1 cellular context compared by ENCODE assay signal in the genomic region with DNA sequence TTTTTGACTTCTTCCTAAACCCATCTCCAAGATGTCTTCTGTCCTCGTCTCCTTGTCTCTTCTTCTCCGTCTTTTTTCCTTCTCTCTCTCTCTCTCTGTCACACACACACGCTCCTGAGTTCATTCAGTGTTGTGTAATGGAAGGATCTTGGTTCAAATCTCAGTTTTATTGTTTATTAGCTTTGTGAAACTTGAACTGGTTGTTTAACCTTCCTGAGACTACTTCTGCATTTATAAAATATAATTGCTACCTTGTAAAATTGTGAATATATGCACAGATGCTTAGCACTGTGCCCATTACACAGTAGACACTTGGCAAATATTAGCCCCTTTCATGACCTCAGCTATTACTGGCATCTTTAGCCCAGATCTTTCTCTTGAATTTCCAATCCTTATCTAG.
TF ChIP-seq lines count a peak whose summit lies in the region.

No MANE protein-coding gene starts in this region.

TF ChIP-seq in SK-N-SH, 30 proteins besides CTCF, POLR2A, EP300 and RAD21:
- TF ChIP-seq MXI1 (IDR thresholded peaks at IDR 0.05; ENCODE audit: low read depth, low read length) (no peak), TAF1 (IDR thresholded peaks at IDR 0.05; ENCODE audit: borderline replicate concordance, low read depth, low read length) (no peak), YY1 (IDR thresholded peaks at IDR 0.05; ENCODE audit: low read depth) (no peak), SMC3 (IDR thresholded peaks at IDR 0.05; ENCODE audit: low read depth, low read length) (no peak), CHD2 (IDR thresholded peaks at IDR 0.05; ENCODE audit: low read length, partially characterized antibody) (no peak), SIN3A (IDR thresholded peaks at IDR 0.05; ENCODE audit: borderline replicate concordance, low read depth, low read length) (no peak), FOSL2 (IDR thresholded peaks at IDR 0.05; ENCODE audit: borderline replicate concordance, low read depth) (no peak), NRF1 (IDR thresholded peaks at IDR 0.05; ENCODE audit: low read depth, low read length) (no peak), ELF1 (IDR thresholded peaks at IDR 0.05) (no peak), RFX5 (IDR thresholded peaks at IDR 0.05; ENCODE audit: low read length) (no peak)
